Comparison of ENCODE assay signal across 18 cellular contexts in genomic region chr13:99806671-99807070, GRCh38.
DNase-seq lines count a peak whose midpoint lies in the region; ATAC-seq and TF ChIP-seq lines count a peak whose summit lies in the region.
"Had no signal": no experiment of that assay in that cellular context is flagged by ENCODE, and none has a peak within 500 bp of the region (broad histone marks: within the 10 kb centered on the region; RNA-seq: fewer than 3 reads in every experiment).

No MANE protein-coding gene starts in this region.

- DNase-seq in AG10803 (ENCODE audit: low read depth) = peak; percentile 15
- peak; percentile 3 to 13 for DNase-seq in foreskin fibroblast
- no peak for DNase-seq in NOMO-1 (lab: John Stamatoyannopoulos, UW; ENCODE audit: unreplicated experiment in 2 of 2)
- no peak for DNase-seq in activated naive CD4-positive, alpha-beta T cell treated with anti-CD3 and anti-CD28 coated beads, Interleukin-2, amount 50 U/mL, for 72 hours (ENCODE audit: low spot score in 2 of 2)
- no peak for DNase-seq in PC-3
- no peak for DNase-seq in foreskin melanocyte
- DNase-seq: EL, MV-4-11, NCI-H1694 treated with DMSO at 0.1 percent for 48 hours, NCI-H526 treated with DMSO at 0.1 percent for 48 hours, PC-9, SJCRH30, SW 1271 had no signal

- H3K4me1 ChIP-seq in HEK293 (ENCODE audit: control insufficient read depth, insufficient read depth, low read length) (no peaks in the 10 kb centered on the region), PC-3 (ENCODE audit: insufficient read depth, low read length) (no peaks in the 10 kb centered on the region)
- H3K4me1 ChIP-seq: SJCRH30 had no signal

- H2AFZ ChIP-seq in PC-3 (ENCODE audit: low read length) = no peak overlapping the region
- H2AFZ ChIP-seq: PC-9 had no signal

- POLR2A ChIA-PET in HEK293 (lab: Yijun Ruan, JAX) (no interaction called here), PC-3 (lab: Charles Lee; ENCODE audit: unreplicated experiment) (no interaction called here)

- H3K9ac ChIP-seq in PC-3 (ENCODE audit: low read length) = no peak overlapping the region
- H3K9ac ChIP-seq: KMS-11 had no signal

- H3K36me3 ChIP-seq in HEK293 (ENCODE audit: control insufficient read depth in 2 of 2, insufficient read depth in 1 of 2, low read length in 2 of 2) (no peaks in the 10 kb centered on the region), PC-3 (ENCODE audit: low read depth, low read length) (no peaks in the 10 kb centered on the region)
- H3K36me3 ChIP-seq: SJCRH30 had no signal

- H3K9me3 ChIP-seq in HEK293 (ENCODE audit: control insufficient read depth, insufficient read depth, low read depth, low read length) (no peaks in the 10 kb centered on the region), PC-3 (ENCODE audit: low read length) (no peaks in the 10 kb centered on the region)
- H3K9me3 ChIP-seq: SJCRH30 had no signal

- H4K20me1 ChIP-seq in PC-3 (ENCODE audit: low read length) = no peaks in the 10 kb centered on the region

- BruUV-seq in PC-3 (replicated peaks; lab: Mats Ljungman, UMichigan) = no TSS peak

- H3K4me3 ChIP-seq in AG10803 (ENCODE audit: low read length) = no peak overlapping the region
- no peak overlapping the region for H3K4me3 ChIP-seq in HEK293 (ENCODE audit: low read depth, low read length)
- H3K4me3 ChIP-seq in foreskin fibroblast (ENCODE audit: low read depth in 1 of 2, low read length in 2 of 2) = no peak overlapping the region
- no peak overlapping the region for H3K4me3 ChIP-seq in PC-3 (ENCODE audit: low read length)
- H3K4me3 ChIP-seq: PC-9, SJCRH30 had no signal

- H3K9me3 Mint-ChIP-seq in activated naive CD4-positive, alpha-beta T cell treated with anti-CD3 and anti-CD28 coated beads, Interleukin-2, amount 50 U/mL, for 72 hours = no peaks in the 10 kb centered on the region

- no peak overlapping the region for H3K27ac Mint-ChIP-seq in activated naive CD4-positive, alpha-beta T cell treated with anti-CD3 and anti-CD28 coated beads, Interleukin-2, amount 50 U/mL, for 72 hours

- H3K9me2 ChIP-seq in PC-3 (replicated peaks; ENCODE audit: low read length) = no peaks in the 10 kb centered on the region

- H3K36me3 Mint-ChIP-seq in activated naive CD4-positive, alpha-beta T cell treated with anti-CD3 and anti-CD28 coated beads, Interleukin-2, amount 50 U/mL, for 72 hours = no peaks in the 10 kb centered on the region

- no peak for ATAC-seq in SK-N-SH treated with all-trans-retinoic acid at 6 μM for 48 hours
- no peak for ATAC-seq in activated naive CD4-positive, alpha-beta T cell treated with anti-CD3 and anti-CD28 coated beads, Interleukin-2, amount 50 U/mL, for 72 hours
- ATAC-seq in PC-3 = no peak

- H3K27me3 ChIP-seq in PC-3 (ENCODE audit: low read length) = 0 out of 2 replicates have a peak, but pooled peaks cover 4% of the 10 kb centered on the region
- H3K27me3 ChIP-seq: SJCRH30 had no signal

- H3K79me2 ChIP-seq in PC-3 (ENCODE audit: low read length) = no peaks in the 10 kb centered on the region

- no peaks in the 10 kb centered on the region for H3F3A ChIP-seq in PC-3 (ENCODE audit: low read length, unreplicated experiment)

- CTCF ChIA-PET in HEK293 (lab: Yijun Ruan, JAX) (no interaction called here), PC-3 (lab: Charles Lee) (no interaction called here)

- H3K27ac ChIP-seq in HEK293 (ENCODE audit: extremely low read depth, low read depth, low read length) (no peak overlapping the region), PC-3 (ENCODE audit: low read length) (no peak overlapping the region)
- H3K27ac ChIP-seq: 22Rv1, HL-60, KMS-11, PC-9, SJCRH30 had no signal

- no peak overlapping the region for H3K4me2 ChIP-seq in PC-3 (ENCODE audit: low read length)
- H3K4me2 ChIP-seq: KMS-11, PC-9 had no signal

- intact Hi-C loops in PC-3 (cut with micrococcal nuclease) = no loop called here

- no peak for TF ChIP-seq CTCF in AG10803 (conservative IDR thresholded peaks at IDR 0.05; ENCODE audit: low read length)
- TF ChIP-seq CTCF in HEK293 (tag by site-specific recombination; IDR thresholded peaks at IDR 0.05) = no peak
- no peak for TF ChIP-seq CTCF in foreskin fibroblast (IDR thresholded peaks at IDR 0.05; ENCODE audit: low read depth, low read length)
- TF ChIP-seq CTCF in PC-3 (conservative IDR thresholded peaks at IDR 0.05; ENCODE audit: low read depth, low read length) = no peak

TF ChIP-seq in HEK293, 187 proteins besides CTCF, POLR2A, EP300 and RAD21:
- TF ChIP-seq ZNF610 (tag by site-specific recombination; IDR thresholded peaks at IDR 0.05; ENCODE audit: borderline replicate concordance) (no peak), ZNF18 (tag by site-specific recombination; IDR thresholded peaks at IDR 0.05) (peak; percentile 66; the same call in 1 of the 2 replicates)

TF ChIP-seq in SK-N-SH treated with all-trans-retinoic acid at 6 μM for 48 hours, 23 proteins besides CTCF, POLR2A, EP300 and RAD21:
- TF ChIP-seq OSR1 (CRISPR knock-in tag; IDR thresholded peaks at IDR 0.05) (no peak), ZC3H10 (CRISPR knock-in tag; IDR thresholded peaks at IDR 0.05) (no peak), TCF4 (CRISPR knock-in tag; IDR thresholded peaks at IDR 0.05; ENCODE audit: borderline replicate concordance) (peak; percentile 63)
TF ChIP-seq in SK-N-SH treated with all-trans-retinoic acid at 6 μM for 48 hours: peak in this region for 1.

Comparison
In these comparisons a context has a peak if more than half of its experiments do, and no peak if none do; other contexts are left out.
1. DNase-seq: peak in AG10803 (single experiment) and foreskin fibroblast (2 of 2); none in NOMO-1 (0 of 2), activated naive CD4-positive, alpha-beta T cell treated with anti-CD3 and anti-CD28 coated beads, Interleukin-2, amount 50 U/mL, for 72 hours (0 of 2), PC-3 (single experiment) and foreskin melanocyte (single experiment).